8 cellular contexts compared by ENCODE assay signal in genomic region chr19:34732548-34733255, GRCh38. TPM values are rescaled to one million over a fixed set of nuclear protein-coding genes. Genes with fewer than 3 reads are reported as not detected.
A peak's percentile ranks its signal among the peaks of the same experiment; 100 is the strongest.
DNase-seq lines count a peak whose midpoint lies in the region; ATAC-seq and TF ChIP-seq lines count a peak whose summit lies in the region.

No MANE protein-coding gene starts in this region.

- peak overlapping the region; percentile 83 for H3K4me3 ChIP-seq in GM06990 (replicated peaks; ENCODE audit: low read depth, low read length)
- peak overlapping the region; percentile 84 to 99 for H3K4me3 ChIP-seq in Panc1 (ENCODE audit: low read depth in 2 of 2, low read length in 2 of 2)
- peak overlapping the region; percentile 72 for H3K4me3 ChIP-seq in fibroblast of the aortic adventitia (ENCODE audit: low read depth, low read length)
- H3K4me3 ChIP-seq in retinal pigment epithelial cell (ENCODE audit: low read length): peak overlapping the region; percentile 85

- H3K27ac ChIP-seq in Panc1 (ENCODE audit: low read length): peak overlapping the region; percentile 96

- POLR2A ChIA-PET in Panc1 (lab: Charles Lee): no interaction called here

- peaks cover 29% of the 10 kb centered on the region for H3K9me3 ChIP-seq in Panc1 (ENCODE audit: control insufficient read depth, insufficient read depth, low read depth, low read length)

- peaks cover 7% of the 10 kb centered on the region for H3K4me1 ChIP-seq in Panc1 (ENCODE audit: control insufficient read depth, insufficient read depth, low read length)

- no peak for ATAC-seq in Panc1
- no peak for ATAC-seq in HG02623 (IDR thresholded peaks at IDR 0.05; ENCODE audit: unreplicated experiment)
- ATAC-seq in GM18868 (IDR thresholded peaks at IDR 0.05; ENCODE audit: unreplicated experiment): no peak

- DNase-seq in GM06990 (ENCODE audit: extremely low read depth, insufficient read length) (no peak), Panc1 (ENCODE audit: low read depth, low spot score) (no peak), fibroblast of the aortic adventitia (ENCODE audit: low read depth) (no peak), retinal pigment epithelial cell (ENCODE audit: low read depth) (no peak), NCI-H748 (lab: John Stamatoyannopoulos, UW; ENCODE audit: unreplicated experiment) (no peak), NCI-H345 treated with DMSO at 0.1 percent for 48 hours (lab: John Stamatoyannopoulos, UW; ENCODE audit: unreplicated experiment) (no peak)

- CTCF ChIA-PET in Panc1 (lab: Charles Lee): no interaction called here

- TF ChIP-seq CTCF in GM06990 (IDR thresholded peaks at IDR 0.05; ENCODE audit: insufficient read depth, low read length, poor library complexity, severe bottlenecking): no peak
- TF ChIP-seq CTCF in Panc1 (IDR thresholded peaks at IDR 0.05): no peak
- TF ChIP-seq CTCF in fibroblast of the aortic adventitia (IDR thresholded peaks at IDR 0.05; ENCODE audit: insufficient read depth, low read length): no peak
- TF ChIP-seq CTCF in retinal pigment epithelial cell (conservative IDR thresholded peaks at IDR 0.05; ENCODE audit: low read depth, low read length): no peak

- H3K27me3 ChIP-seq in GM06990 (replicated peaks; ENCODE audit: control insufficient read depth, insufficient read depth, low read length) (no peaks in the 10 kb centered on the region), Panc1 (ENCODE audit: control insufficient read depth, insufficient read depth, low read length) (no peaks in the 10 kb centered on the region)

- H3K36me3 ChIP-seq in GM06990 (ENCODE audit: control insufficient read depth, insufficient read depth, low read length): no peaks in the 10 kb centered on the region
- H3K36me3 ChIP-seq in Panc1 (ENCODE audit: control insufficient read depth, insufficient read depth, low read length): no peaks in the 10 kb centered on the region

- intact Hi-C loops in Panc1 (cut with micrococcal nuclease; ENCODE audit: unreplicated experiment): no loop called here

- in situ Hi-C loops in Panc1 (cut with HindIII; ENCODE audit: low pct_unique_long_range_greater_than_20kb, low sequenced_read_pairs): no loop called here

- no TSS peak for BruUV-seq in Panc1 (replicated peaks; lab: Mats Ljungman, UMichigan)

RNA-seq across cellular contexts. Expression of gene ZNF181, which starts 1.3 kb away (rescaled TPM):
- 11.5 TPM for total RNA-seq in Panc1 (2021; ENCODE audit: unreplicated experiment)
- polyA plus RNA-seq in Panc1 (2012; ENCODE audit: insufficient read length): 5.3 TPM
- 19.4 and 55.4 TPM in 2 replicates for total RNA-seq in fibroblast of the aortic adventitia (ENCODE audit: low replicate concordance)

RNA-seq across cellular contexts. Expression of gene ZNF599, which starts 40.3 kb away (rescaled TPM):
- total RNA-seq in Panc1 (2021; ENCODE audit: unreplicated experiment): 8.2 TPM
- polyA plus RNA-seq in Panc1 (2012; ENCODE audit: insufficient read length): 6.0 TPM
- 6.7 and 11.6 TPM in 2 replicates for total RNA-seq in fibroblast of the aortic adventitia (ENCODE audit: low replicate concordance)

RNA-seq across cellular contexts. Expression of gene ZNF302, which starts 55.2 kb away (rescaled TPM):
- total RNA-seq in Panc1 (2021; ENCODE audit: unreplicated experiment) (26.4 TPM), fibroblast of the aortic adventitia (ENCODE audit: low replicate concordance) (22.6 and 30.8 TPM in 2 replicates)
- 11.9 TPM for polyA plus RNA-seq in Panc1 (2012; ENCODE audit: insufficient read length)

RNA-seq across cellular contexts. Expression of gene SCGB2B2, which starts 55.7 kb away (rescaled TPM):
- total RNA-seq in Panc1 (2021; ENCODE audit: unreplicated experiment) (0.59 TPM), fibroblast of the aortic adventitia (ENCODE audit: low replicate concordance) (0.09 TPM in 1 of 2 replicates, not detected in the other)
- 0.21 TPM for polyA plus RNA-seq in Panc1 (2012; ENCODE audit: insufficient read length)
